In genomic region chr17:57885148-57885915, GRCh38 we compare ENCODE assay signal across 1 cellular context.
TF ChIP-seq lines count a peak whose summit lies in the region.

No MANE protein-coding gene starts in this region.

TF ChIP-seq in IMR-90, 13 proteins besides CTCF, POLR2A, EP300 and RAD21:
- TF ChIP-seq NFE2L2 (IDR thresholded peaks at IDR 0.05; ENCODE audit: low read depth, low read length) = no peak
- TF ChIP-seq CEBPB (IDR thresholded peaks at IDR 0.05; ENCODE audit: low read depth, low read length) = peak; percentile 58
TF ChIP-seq in IMR-90: peak in this region for 1.
